ENCODE assay signal across 29 cellular contexts in genomic region chr18:26119246-26119645, GRCh38. TPM values are rescaled to one million over a fixed set of nuclear protein-coding genes. Genes with fewer than 3 reads are reported as not detected.
"Had no signal": no experiment of that assay in that cellular context is flagged by ENCODE, and none has a peak within 500 bp of the region (broad histone marks: within the 10 kb centered on the region; RNA-seq: fewer than 3 reads in every experiment).

No MANE protein-coding gene starts in this region.

- DNase-seq: cortex of kidney; dorsolateral prefrontal cortex; effector CD8-positive, alpha-beta T cell; foreskin fibroblast; immature natural killer cell; kidney; left colon; left ventricle myocardium superior; mesenchymal stem cell; midbrain; naive thymus-derived CD4-positive, alpha-beta T cell; psoas muscle; retina; right lobe of liver; stimulated activated CD4-positive, alpha-beta T cell treated with anti-CD3 and anti-CD28 coated beads, Interleukin-2, amount 100 ng/mL, for 24 hours; stimulated activated CD4-positive, alpha-beta T cell treated with anti-CD3 and anti-CD28 coated beads, Interleukin-4, amount 100 ng/mL, for 4 hours; stimulated activated naive B cell treated with anti-CD40 and anti-IgM and Interleukin-4, amounts not matched to agents 10 μg/mL and 1 μg/mL and 100 μg/mL, for 72 hours; stimulated activated naive CD8-positive, alpha-beta T cell treated with anti-CD3 and anti-CD28 coated beads, Interleukin-15, amount 100 ng/mL, for 72 hours; testis; upper lobe of right lung had no signal

- FAIRE-seq: kidney had no signal

- ATAC-seq: left colon; left ventricle myocardium superior; naive thymus-derived CD4-positive, alpha-beta T cell; psoas muscle; stimulated activated naive B cell treated with anti-CD40 and anti-IgM and Interleukin-4, amounts not matched to agents 10 μg/mL and 1 μg/mL and 100 μg/mL, for 72 hours; stimulated activated naive CD8-positive, alpha-beta T cell treated with anti-CD3 and anti-CD28 coated beads, Interleukin-15, amount 100 ng/mL, for 72 hours; upper lobe of right lung had no signal

- H3K36me3 ChIP-seq: neutrophil, right lobe of liver, tibial nerve, upper lobe of right lung, vagina had no signal

- H3K4me1 Mint-ChIP-seq: stimulated activated naive B cell treated with anti-CD40 and anti-IgM and Interleukin-4, amounts not matched to agents 10 μg/mL and 1 μg/mL and 100 μg/mL, for 72 hours had no signal

- H3K27ac ChIP-seq: dorsolateral prefrontal cortex, neutrophil, psoas muscle, right lobe of liver, testis, tibial nerve, upper lobe of right lung, vagina had no signal

- H3K4me3 ChIP-seq: dorsolateral prefrontal cortex, lung, psoas muscle, right lobe of liver, testis, tibial nerve, upper lobe of right lung, vagina had no signal

- H3K27me3 Mint-ChIP-seq: stimulated activated naive CD8-positive, alpha-beta T cell treated with anti-CD3 and anti-CD28 coated beads, Interleukin-15, amount 100 ng/mL, for 72 hours had no signal

- H3K9me3 ChIP-seq: neutrophil, psoas muscle, right lobe of liver, testis, upper lobe of right lung, vagina had no signal

- H3K4me3 Mint-ChIP-seq: immature natural killer cell; naive thymus-derived CD4-positive, alpha-beta T cell; stimulated activated naive B cell treated with anti-CD40 and anti-IgM and Interleukin-4, amounts not matched to agents 10 μg/mL and 1 μg/mL and 100 μg/mL, for 72 hours; stimulated activated naive CD8-positive, alpha-beta T cell treated with anti-CD3 and anti-CD28 coated beads, Interleukin-15, amount 100 ng/mL, for 72 hours had no signal

- H3K4me1 ChIP-seq: psoas muscle, right lobe of liver, testis, tibial nerve, upper lobe of right lung, vagina had no signal

- H3K27ac Mint-ChIP-seq: immature natural killer cell; naive thymus-derived CD4-positive, alpha-beta T cell; stimulated activated naive B cell treated with anti-CD40 and anti-IgM and Interleukin-4, amounts not matched to agents 10 μg/mL and 1 μg/mL and 100 μg/mL, for 72 hours had no signal

- H3K27me3 ChIP-seq: neutrophil, right lobe of liver, testis, tibial nerve, upper lobe of right lung, vagina had no signal

RNA-seq across cellular contexts. Expression of gene PSMA8, which starts 14.4 kb away (rescaled TPM):
- total RNA-seq: fibroblast of lung, kidney, left colon, lung, osteoblast, psoas muscle, right lobe of liver, skeletal muscle tissue, subcutaneous adipose tissue, tibial nerve, upper lobe of right lung, vagina had no signal
- polyA plus RNA-seq: fibroblast of lung, neural cell, psoas muscle had no signal
